Comparison of ENCODE assay signal across 15 cellular contexts in genomic region chr2:101751276-101751675, GRCh38. TPM values are rescaled to one million over a fixed set of nuclear protein-coding genes. Genes with fewer than 3 reads are reported as not detected.
DNase-seq lines count a peak whose midpoint lies in the region; ATAC-seq and TF ChIP-seq lines count a peak whose summit lies in the region.
"Had no signal": no experiment of that assay in that cellular context is flagged by ENCODE, and none has a peak within 500 bp of the region (broad histone marks: within the 10 kb centered on the region; RNA-seq: fewer than 3 reads in every experiment).

No MANE protein-coding gene starts in this region.

- H3K79me2 ChIP-seq in SU-DHL-6 (ENCODE audit: insufficient read depth, low read length) = peaks cover 79% of the 10 kb centered on the region

- H3K4me3 ChIP-seq in SU-DHL-6 (ENCODE audit: insufficient read depth, low read length, poor library complexity, severe bottlenecking) (peak overlapping the region; percentile 17), skeletal muscle satellite cell (ENCODE audit: low read length) (no peak overlapping the region)

- POLR2A ChIA-PET in HEK293T (lab: Yijun Ruan, JAX) = no interaction called here

- H3K4me2 ChIP-seq in SU-DHL-6 (ENCODE audit: low read depth, low read length, poor library complexity, severe bottlenecking) = peak overlapping the region; percentile 78
- peak overlapping the region; percentile 2 for H3K4me2 ChIP-seq in skeletal muscle satellite cell (ENCODE audit: low read length)

- H3K9ac ChIP-seq in SU-DHL-6 (ENCODE audit: low read length) (peak overlapping the region; percentile 23; the same call in 1 of the 2 replicates), skeletal muscle satellite cell (ENCODE audit: low read depth, low read length) (no peak overlapping the region)

- no peak overlapping the region for H2AFZ ChIP-seq in SU-DHL-6 (ENCODE audit: low read depth, low read length, severe bottlenecking)

- H3K27ac Mint-ChIP-seq in HFFc6 = peak overlapping the region; percentile 47
- H3K27ac Mint-ChIP-seq: T-helper 1 cell treated with Interleukin-12 subunit alpha and Interleukin-12 subunit beta and Interleukin-4 antibody, amounts not matched to agents 30 μg/mL and 1 μg/mL, for 36 hours had no signal

- peaks cover 76% of the 10 kb centered on the region for H3K4me1 Mint-ChIP-seq in HFFc6 (ENCODE audit: low read depth)

- ATAC-seq in foreskin keratinocyte (peak; percentile 40), HG02884 (IDR thresholded peaks at IDR 0.05; ENCODE audit: unreplicated experiment) (no peak), GM19463 (IDR thresholded peaks at IDR 0.05; ENCODE audit: unreplicated experiment) (no peak)

- H3K36me3 ChIP-seq in SU-DHL-6 (ENCODE audit: low read length) = peaks cover 6% of the 10 kb centered on the region; the same call in 1 of the 2 replicates
- H3K36me3 ChIP-seq in skeletal muscle satellite cell (ENCODE audit: insufficient read depth, low read length) = peaks cover 7% of the 10 kb centered on the region

- H3K9me2 ChIP-seq in SU-DHL-6 (replicated peaks; ENCODE audit: insufficient read depth, low read length) = no peaks in the 10 kb centered on the region

- H3K4me1 ChIP-seq in foreskin keratinocyte (peaks cover 34% of the 10 kb centered on the region), skeletal muscle satellite cell (ENCODE audit: control insufficient read depth, insufficient read depth, low read length) (peaks cover 70% of the 10 kb centered on the region)

- H3K9me3 ChIP-seq in SU-DHL-6 (ENCODE audit: insufficient read depth, low read length) = no peaks in the 10 kb centered on the region
- no peaks in the 10 kb centered on the region for H3K9me3 ChIP-seq in skeletal muscle satellite cell (replicated peaks; ENCODE audit: low read length)

- H3K27me3 ChIP-seq in SU-DHL-6 (ENCODE audit: low read length) = no peaks in the 10 kb centered on the region
- no peaks in the 10 kb centered on the region for H3K27me3 ChIP-seq in foreskin keratinocyte
- no peaks in the 10 kb centered on the region for H3K27me3 ChIP-seq in skeletal muscle satellite cell (ENCODE audit: control insufficient read depth, insufficient read depth, low read length)

- H3F3A ChIP-seq in SU-DHL-6 (ENCODE audit: insufficient read depth) = peaks cover 42% of the 10 kb centered on the region

- no peaks in the 10 kb centered on the region; the same call in 1 of the 2 replicates for H3K27me3 Mint-ChIP-seq in HFFc6 (ENCODE audit: insufficient read depth)
- H3K27me3 Mint-ChIP-seq: CD8-positive, alpha-beta memory T cell; progenitor cell of endocrine pancreas had no signal

- TF ChIP-seq CTCF in HFFc6 (IDR thresholded peaks at IDR 0.05) (no peak), SU-DHL-6 (IDR thresholded peaks at IDR 0.05; ENCODE audit: insufficient read depth, low read length, poor library complexity, severe bottlenecking) (no peak), foreskin keratinocyte (conservative IDR thresholded peaks at IDR 0.05) (no peak)

- no peak overlapping the region; the same call in 1 of the 2 replicates for H3K4me3 Mint-ChIP-seq in HFFc6
- H3K4me3 Mint-ChIP-seq: CD8-positive, alpha-beta memory T cell; T-helper 1 cell treated with Interleukin-12 subunit alpha and Interleukin-12 subunit beta and Interleukin-4 antibody, amounts not matched to agents 30 μg/mL and 1 μg/mL, for 36 hours had no signal

- H3K27ac ChIP-seq in SU-DHL-6 (ENCODE audit: low read depth, low read length) (peak overlapping the region; percentile 92), foreskin keratinocyte (peak overlapping the region; percentile 5)

- no peaks in the 10 kb centered on the region; the same call in 1 of the 2 replicates for H4K20me1 ChIP-seq in SU-DHL-6 (ENCODE audit: low read depth, low read length)

- CTCF ChIA-PET in HEK293T (lab: Yijun Ruan, JAX) = no interaction called here

- H3K9me3 Mint-ChIP-seq in HFFc6 = no peaks in the 10 kb centered on the region
- H3K9me3 Mint-ChIP-seq: CD8-positive, alpha-beta memory T cell; T-helper 1 cell treated with Interleukin-12 subunit alpha and Interleukin-12 subunit beta and Interleukin-4 antibody, amounts not matched to agents 30 μg/mL and 1 μg/mL, for 36 hours had no signal

- peaks cover 3% of the 10 kb centered on the region; the same call in 1 of the 2 replicates for H3K36me3 Mint-ChIP-seq in HFFc6 (ENCODE audit: low read depth)

- DNase-seq in HFFc6 (no peak), foreskin keratinocyte (no peak), HEK293T (ENCODE audit: extremely low spot score) (no peak)
- DNase-seq: activated CD4-positive, alpha-beta T cell treated with anti-CD3 and anti-CD28 coated beads for 48 hours; activated T-cell treated with anti-CD3 and anti-CD28 coated beads for 4 hours; amniotic stem cell; CD8-positive, alpha-beta memory T cell; NCI-H187; NCI-H510A had no signal

TF ChIP-seq in HEK293T, 16 proteins besides CTCF, POLR2A, EP300 and RAD21:
- TF ChIP-seq NFRKB (IDR thresholded peaks at IDR 0.05) (no peak), SP1 (IDR thresholded peaks at IDR 0.05) (no peak), SUZ12 (IDR thresholded peaks at IDR 0.05) (no peak), ELF4 (IDR thresholded peaks at IDR 0.05) (no peak), TARDBP (IDR thresholded peaks at IDR 0.05) (no peak)

RNA-seq across cellular contexts. Expression of gene MAP4K4, which starts 53.8 kb away (rescaled TPM):
- 100 to 1,000 TPM; 103 to 124 (median 121) TPM for total RNA-seq in HFFc6 (2021; fragmentation: NEBNext Ultra II Directional; extraction: Animal tissue kit (Norgen Biotek cat#: 25700))
- 99.2 and 107 TPM in 2 replicates for total RNA-seq in foreskin keratinocyte
- polyA plus RNA-seq in foreskin keratinocyte = 40.3 and 41.7 TPM in 2 replicates
- total RNA-seq in skeletal muscle satellite cell (2012; rRNA removed) = 195 and 229 TPM in 2 replicates
